In genomic region chr1:12174789-12175455, GRCh38 we compare ENCODE assay signal across 1 cellular context.
TF ChIP-seq lines count a peak whose summit lies in the region.

No MANE protein-coding gene starts in this region.

TF ChIP-seq in GM12878, 131 proteins besides CTCF, POLR2A, EP300 and RAD21 (continued from another document):
- TF ChIP-seq BCLAF1 (IDR thresholded peaks at IDR 0.05), result no peak
